In genomic region chr4:153224474-153224873, GRCh38 we compare ENCODE assay signal across 13 cellular contexts. TPM values are rescaled to one million over a fixed set of nuclear protein-coding genes. Genes with fewer than 3 reads are reported as not detected.
DNase-seq lines count a peak whose midpoint lies in the region; ATAC-seq and TF ChIP-seq lines count a peak whose summit lies in the region.
"Had no signal": no experiment of that assay in that cellular context is flagged by ENCODE, and none has a peak within 500 bp of the region (broad histone marks: within the 10 kb centered on the region; RNA-seq: fewer than 3 reads in every experiment).

No MANE protein-coding gene starts in this region.

- H3K36me3 ChIP-seq in heart right ventricle (no peaks in the 10 kb centered on the region), mammary epithelial cell (ENCODE audit: insufficient read depth, low read length) (no peaks in the 10 kb centered on the region), urinary bladder (ENCODE audit: insufficient read depth) (no peaks in the 10 kb centered on the region)
- H3K36me3 ChIP-seq in naive thymus-derived CD4-positive, alpha-beta T cell (ENCODE audit: control insufficient read depth in 2 of 3, insufficient read depth in 3 of 3, low read length in 3 of 3): no peaks in the 10 kb centered on the region
- H3K36me3 ChIP-seq: upper lobe of left lung had no signal

- POLR2A ChIA-PET in naive thymus-derived CD4-positive, alpha-beta T cell (lab: Charles Lee): interaction anchor here (0.6 to 1.2 kb wide), 3 partner anchors 25 to 274 kb away, joined by 3 to 4 read pairs (median 3); no protein-coding TSS in a partner anchor

- TSS peak; percentile 7 for BruUV-seq in mammary epithelial cell (replicated peaks; lab: Mats Ljungman, UMichigan)

- CTCF ChIA-PET in mammary epithelial cell (lab: Charles Lee; ENCODE audit: low non-redundant PET): no interaction called here
- CTCF ChIA-PET in naive thymus-derived CD4-positive, alpha-beta T cell (lab: Charles Lee): no interaction called here

- no peak overlapping the region for H2AFZ ChIP-seq in mammary epithelial cell (ENCODE audit: low read depth, low read length)

- TF ChIP-seq CTCF in heart right ventricle (IDR thresholded peaks at IDR 0.05) (no peak), mammary epithelial cell (conservative IDR thresholded peaks at IDR 0.05 in 1 of 2, IDR thresholded peaks at IDR 0.05 in 1 of 2; ENCODE audit: extremely low read depth in 1 of 2, insufficient read depth in 1 of 2, low read depth in 1 of 2, low read length in 2 of 2) (no peak)

- in situ Hi-C loops in mammary epithelial cell (cut with MboI; ENCODE audit: low sequenced_read_pairs in 2 of 2): no loop called here

- ATAC-seq in heart right ventricle: no peak
- no peak for ATAC-seq in naive thymus-derived CD4-positive, alpha-beta T cell
- ATAC-seq in GM18861 (IDR thresholded peaks at IDR 0.05; ENCODE audit: unreplicated experiment): no peak

- dilution Hi-C loops in mammary epithelial cell (cut with HindIII; ENCODE audit: low sequenced_read_pairs): loop anchor here (5.0 kb wide), 1 partner anchor 37 kb away; no protein-coding TSS in a partner anchor

- H3K27ac Mint-ChIP-seq in naive thymus-derived CD4-positive, alpha-beta T cell: peak overlapping the region in 3 of 9 donors; percentile 5 to 80 (median 78)
- H3K27ac Mint-ChIP-seq: activated naive CD8-positive, alpha-beta T cell treated with anti-CD3 and anti-CD28 coated beads, Interleukin-2, amount 10 ng/mL, durations not matched to agents 7 days and 5 days had no signal

- no peak for DNase-seq in heart right ventricle
- no peak for DNase-seq in cardiac septum (ENCODE audit: low spot score)
- no peak for DNase-seq in mammary epithelial cell
- DNase-seq in naive thymus-derived CD4-positive, alpha-beta T cell: no peak
- no peak for DNase-seq in cerebellar cortex (ENCODE audit: low spot score)
- no peak for DNase-seq in occipital lobe (lab: John Stamatoyannopoulos, UW)
- DNase-seq: activated CD4-positive, alpha-beta T cell treated with anti-CD3 and anti-CD28 coated beads, Interleukin-2, amount 50 U/mL, for 48 hours; activated naive CD8-positive, alpha-beta T cell treated with anti-CD3 and anti-CD28 coated beads, Interleukin-2, amount 10 ng/mL, durations not matched to agents 7 days and 5 days; Karpas-422; upper lobe of left lung had no signal

- H3K4me1 ChIP-seq in heart right ventricle: peaks cover 0 to 68% (median 26%) of the 10 kb centered on the region in 9 donors
- peaks cover 27% of the 10 kb centered on the region for H3K4me1 ChIP-seq in mammary epithelial cell (ENCODE audit: insufficient read depth, low read length)
- H3K4me1 ChIP-seq in naive thymus-derived CD4-positive, alpha-beta T cell (ENCODE audit: control insufficient read depth in 2 of 2, insufficient read depth in 2 of 2, low read length in 2 of 2): peaks cover 0 to 24% of the 10 kb centered on the region in 2 donors
- H3K4me1 ChIP-seq in urinary bladder (ENCODE audit: insufficient read depth): peaks cover 2% of the 10 kb centered on the region

- H3K27me3 ChIP-seq in heart right ventricle (peaks cover 0 to 13% (median 0%) of the 10 kb centered on the region in 7 donors), mammary epithelial cell (ENCODE audit: insufficient read depth, low read length) (no peaks in the 10 kb centered on the region)
- no peaks in the 10 kb centered on the region for H3K27me3 ChIP-seq in naive thymus-derived CD4-positive, alpha-beta T cell (ENCODE audit: control insufficient read depth in 2 of 2, insufficient read depth in 2 of 2, low read length in 2 of 2)
- H3K27me3 ChIP-seq: upper lobe of left lung had no signal

- peaks cover 0 to 49% (median 3%) of the 10 kb centered on the region in 5 donors for H3K27me3 Mint-ChIP-seq in naive thymus-derived CD4-positive, alpha-beta T cell

- H3K4me3 Mint-ChIP-seq in naive thymus-derived CD4-positive, alpha-beta T cell: peak overlapping the region in 8 of 10 donors; percentile 88 to 96 (median 92)

- H3K4me3 ChIP-seq in heart right ventricle (peak overlapping the region in 5 of 10 donors; percentile 71 to 89 (median 84)), mammary epithelial cell (replicated peaks in 1 of 3; ENCODE audit: insufficient read depth in 1 of 3, low read depth in 2 of 3, low read length in 3 of 3) (no peak overlapping the region), urinary bladder (ENCODE audit: low read depth, low read length) (peak overlapping the region; percentile 4)
- H3K4me3 ChIP-seq in naive thymus-derived CD4-positive, alpha-beta T cell (ENCODE audit: low read length): no peak overlapping the region
- H3K4me3 ChIP-seq: lung had no signal

- peaks cover 0 to 13% (median 3%) of the 10 kb centered on the region in 5 donors for H3K36me3 Mint-ChIP-seq in naive thymus-derived CD4-positive, alpha-beta T cell

- peaks cover 23 to 56% (median 42%) of the 10 kb centered on the region in 7 donors for H3K4me1 Mint-ChIP-seq in naive thymus-derived CD4-positive, alpha-beta T cell

- H3K4me2 ChIP-seq in mammary epithelial cell (ENCODE audit: insufficient read depth, low read depth, low read length): peak overlapping the region; percentile 99

- peaks cover 0 to 3% (median 0%) of the 10 kb centered on the region in 11 donors for H3K9me3 Mint-ChIP-seq in naive thymus-derived CD4-positive, alpha-beta T cell
- H3K9me3 Mint-ChIP-seq: activated naive CD8-positive, alpha-beta T cell treated with anti-CD3 and anti-CD28 coated beads, Interleukin-2, amount 10 ng/mL, durations not matched to agents 7 days and 5 days had no signal

- intact Hi-C loops in heart right ventricle (cut with DNase I) (loop anchor here in 1 of 10 donors (10.0 kb wide), 1 partner anchor 90 kb away; no protein-coding TSS in a partner anchor), cardiac septum (cut with DNase I) (loop anchor here (5.0 to 10.0 kb wide), 3 partner anchors 72 to 240 kb away; partner anchors contain the start of gene TMEM131L), mammary epithelial cell (cut with micrococcal nuclease) (loop anchor here (5.0 kb wide), 2 partner anchors 93 to 358 kb away; no protein-coding TSS in a partner anchor)
- intact Hi-C loops in naive thymus-derived CD4-positive, alpha-beta T cell (cut with micrococcal nuclease): loop anchor here in 1 of 2 donors (5.0 to 10.0 kb wide), 2 partner anchors 93 to 440 kb away; no protein-coding TSS in a partner anchor

- no peak overlapping the region for H3K9ac ChIP-seq in mammary epithelial cell (ENCODE audit: insufficient read depth, low read length)

- no peaks in the 10 kb centered on the region for H4K20me1 ChIP-seq in mammary epithelial cell (ENCODE audit: insufficient read depth, low read length)

- WGBS in heart right ventricle, 2 donors: 74 to 82% methylated on average over 1 of the region's 1 CpG
- WGBS in mammary epithelial cell (ENCODE audit: low coverage, missing lambda C conversion rate): 95% methylated on average over 1 of the region's 1 CpG
- 68% methylated on average over 1 of the region's 1 CpG for WGBS in urinary bladder

- peaks cover 48% of the 10 kb centered on the region for H3K79me2 ChIP-seq in mammary epithelial cell (ENCODE audit: insufficient read depth, low read length)

- H3K27ac ChIP-seq in heart right ventricle (peak overlapping the region in 6 of 10 donors; percentile 95 to 97 (median 96)), mammary epithelial cell (ENCODE audit: insufficient read depth, low read depth, low read length) (no peak overlapping the region), urinary bladder (ENCODE audit: low read depth) (no peak overlapping the region)
- no peak overlapping the region for H3K27ac ChIP-seq in naive thymus-derived CD4-positive, alpha-beta T cell (ENCODE audit: low read depth, low read length)

- H3K9me3 ChIP-seq in heart right ventricle (peaks cover 0 to 9% (median 0%) of the 10 kb centered on the region in 11 donors), mammary epithelial cell (replicated peaks; ENCODE audit: insufficient read depth, low read length) (peaks cover 2% of the 10 kb centered on the region)
- H3K9me3 ChIP-seq in naive thymus-derived CD4-positive, alpha-beta T cell (ENCODE audit: control insufficient read depth in 2 of 3, low read length in 3 of 3): no peaks in the 10 kb centered on the region
- H3K9me3 ChIP-seq: upper lobe of left lung had no signal

RNA-seq across cellular contexts. Expression of gene TRIM2, which starts 20.2 kb away (rescaled TPM):
- 10 to 100 TPM; 15.2 to 33.2 (median 20.7) TPM for total RNA-seq in heart right ventricle
- 1 to 10 TPM; 2.8 to 8.2 TPM for polyA plus RNA-seq in heart right ventricle
- total RNA-seq in cardiac septum: 23.4 TPM
- 10 to 100 TPM; 19.5 to 65.2 TPM for total RNA-seq in mammary epithelial cell
- polyA plus RNA-seq in mammary epithelial cell: 11.0 TPM
- polyA minus RNA-seq in mammary epithelial cell: 31.4 TPM
- 1 to 10 TPM in 4 of 5 experiments, under 1 TPM in 1; 0.12 to 3.9 (median 2.3) TPM for total RNA-seq in naive thymus-derived CD4-positive, alpha-beta T cell
- polyA plus RNA-seq in naive thymus-derived CD4-positive, alpha-beta T cell: 1 to 10 TPM in 1 of 2 donors, under 1 TPM in 1; 0.86 to 1.7 TPM
- total RNA-seq in urinary bladder: 119 TPM
- 15.1 TPM for polyA plus RNA-seq in urinary bladder
- 990 TPM for total RNA-seq in occipital lobe

Comparison
In these comparisons a context has a peak if more than half of its experiments do, and no peak if none do; other contexts are left out.
1. H3K27ac ChIP-seq: peak in heart right ventricle (6 of 10); none in mammary epithelial cell (single experiment), naive thymus-derived CD4-positive, alpha-beta T cell (single experiment) and urinary bladder (single experiment).